Comparison of ENCODE assay signal across 18 cellular contexts in the genomic region with DNA sequence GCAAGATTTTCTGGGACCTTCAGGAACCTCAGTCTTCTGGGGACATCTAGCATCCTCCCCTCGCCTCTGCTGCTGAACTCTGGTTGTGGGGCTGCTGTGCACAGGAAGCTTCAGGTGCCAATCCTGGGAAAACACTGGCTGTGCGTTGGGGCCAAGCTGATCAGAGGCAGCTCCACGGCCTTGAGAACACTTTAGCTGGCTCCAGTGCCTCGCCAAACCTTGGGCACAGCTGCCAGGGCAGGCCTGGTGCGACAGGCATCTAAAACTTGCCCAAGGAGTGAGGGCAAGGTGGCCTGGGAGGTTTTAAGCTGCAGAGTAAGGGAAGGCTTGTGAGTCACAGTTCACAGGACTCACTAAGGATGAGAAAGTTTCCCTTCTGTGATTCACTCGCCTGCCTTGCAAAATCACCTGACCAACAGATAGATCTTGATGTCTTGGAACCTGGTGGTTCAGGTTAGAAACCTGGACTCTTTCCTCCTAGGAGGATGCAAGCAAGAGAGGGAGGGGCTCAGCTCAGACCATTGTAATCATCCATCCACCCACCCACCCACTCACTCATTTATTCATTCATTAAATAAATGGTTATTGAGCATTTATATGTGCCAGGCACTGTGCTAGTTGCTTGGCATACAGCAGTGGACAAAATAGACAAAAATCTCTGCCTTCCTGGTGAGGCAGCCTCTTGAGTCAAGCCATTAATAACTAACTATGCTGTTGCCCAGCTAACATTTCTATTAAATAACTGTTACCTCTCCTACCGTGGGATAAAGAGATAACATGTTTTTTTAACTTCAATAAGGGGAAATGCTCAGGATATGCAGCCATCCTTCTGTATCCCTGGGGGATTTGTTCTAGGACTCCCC. TPM values are rescaled to one million over a fixed set of nuclear protein-coding genes. Genes with fewer than 3 reads are reported as not detected.
A peak's percentile ranks its signal among the peaks of the same experiment; 100 is the strongest.
DNase-seq lines count a peak whose midpoint lies in the region; ATAC-seq and TF ChIP-seq lines count a peak whose summit lies in the region.
"Had no signal": no experiment of that assay in that cellular context is flagged by ENCODE, and none has a peak within 500 bp of the region (broad histone marks: within the 10 kb centered on the region; RNA-seq: fewer than 3 reads in every experiment).

No MANE protein-coding gene starts in this region.

- no peak overlapping the region for H2AK5ac ChIP-seq in mesenchymal stem cell (ENCODE audit: low read length, severe bottlenecking)

- H3K23ac ChIP-seq in mesenchymal stem cell (ENCODE audit: low read length in 2 of 2) = no peak overlapping the region

- H3K4me2 ChIP-seq in mesenchymal stem cell (ENCODE audit: low read length, poor library complexity, severe bottlenecking) = no peak overlapping the region

- H2BK120ac ChIP-seq in mesenchymal stem cell (ENCODE audit: low read depth, low read length) = no peak overlapping the region

- H2BK15ac ChIP-seq in mesenchymal stem cell (ENCODE audit: low read depth, poor library complexity, severe bottlenecking) = no peak overlapping the region

- no peak overlapping the region for H4K8ac ChIP-seq in mesenchymal stem cell (ENCODE audit: low read length)

- H3K4me3 ChIP-seq in body of pancreas (no peak overlapping the region), mesenchymal stem cell (ENCODE audit: insufficient read depth in 1 of 2, low read depth in 1 of 2, low read length in 2 of 2) (no peak overlapping the region)
- H3K4me3 ChIP-seq: tibial nerve had no signal

- no peaks in the 10 kb centered on the region for H3K9me3 Mint-ChIP-seq in T-helper 2 cell treated with Interferon-gamma antibody and Interleukin-4, amounts not matched to agents 5 μg/mL and 100 μg/mL, for 36 hours
- H3K9me3 Mint-ChIP-seq in type B pancreatic cell = no peaks in the 10 kb centered on the region
- H3K9me3 Mint-ChIP-seq: activated T-helper 2 cell treated with anti-CD3 and anti-CD28 coated beads, Interferon-gamma antibody, Interleukin-2, Interleukin-4, amounts not matched to agents 10 μg/mL and 5 μg/mL and 100 μg/mL, durations not matched to agents 14 hours and 24 hours and 36 hours; central memory CD8-positive, alpha-beta T cell had no signal

- H3K4me1 Mint-ChIP-seq in T-helper 2 cell treated with Interferon-gamma antibody and Interleukin-4, amounts not matched to agents 5 μg/mL and 100 μg/mL, for 36 hours (ENCODE audit: low read depth) = no peaks in the 10 kb centered on the region
- peaks cover 13% of the 10 kb centered on the region for H3K4me1 Mint-ChIP-seq in type B pancreatic cell (ENCODE audit: unreplicated experiment)
- H3K4me1 Mint-ChIP-seq: central memory CD8-positive, alpha-beta T cell had no signal

- no peak overlapping the region for H3K9ac ChIP-seq in mesenchymal stem cell (ENCODE audit: low read length)

- H2AFZ ChIP-seq in mesenchymal stem cell (ENCODE audit: low read depth, low read length) = no peak overlapping the region

- 44 to 53% methylated on average over 5 to 7 of the region's 7 CpGs for WGBS in body of pancreas, 2 donors
- WGBS in mesenchymal stem cell = 74% methylated on average over 7 of the region's 7 CpGs

- H3K27ac ChIP-seq in body of pancreas = peak overlapping the region in 1 of 4 donors; percentile 13
- no peak overlapping the region for H3K27ac ChIP-seq in mesenchymal stem cell (ENCODE audit: low read length, poor library complexity, severe bottlenecking)
- H3K27ac ChIP-seq: 22Rv1 had no signal

- H3K27me3 ChIP-seq in body of pancreas = no peaks in the 10 kb centered on the region
- H3K27me3 ChIP-seq in mesenchymal stem cell (ENCODE audit: control insufficient read depth in 1 of 2, insufficient read depth in 1 of 2, low read length in 2 of 2) = peaks cover 56 to 61% of the 10 kb centered on the region in 2 experiments

- H3K4ac ChIP-seq in mesenchymal stem cell (ENCODE audit: low read depth in 1 of 2, low read length in 2 of 2) = no peak overlapping the region

- no peak overlapping the region for H3K27ac Mint-ChIP-seq in T-helper 2 cell treated with Interferon-gamma antibody and Interleukin-4, amounts not matched to agents 5 μg/mL and 100 μg/mL, for 36 hours
- H3K27ac Mint-ChIP-seq in type B pancreatic cell = no peak overlapping the region
- H3K27ac Mint-ChIP-seq: activated T-helper 2 cell treated with anti-CD3 and anti-CD28 coated beads, Interferon-gamma antibody, Interleukin-2, Interleukin-4, amounts not matched to agents 10 μg/mL and 5 μg/mL and 100 μg/mL, durations not matched to agents 14 hours and 24 hours and 36 hours had no signal

- H3K4me1 ChIP-seq in body of pancreas = peaks cover 7% of the 10 kb centered on the region
- H3K4me1 ChIP-seq in mesenchymal stem cell (ENCODE audit: control insufficient read depth, insufficient read depth, low read depth, low read length) = peaks cover 5% of the 10 kb centered on the region

- TF ChIP-seq POLR2A in body of pancreas (IDR thresholded peaks at IDR 0.05) = no peak

- H3K27me3 Mint-ChIP-seq in T-helper 2 cell treated with Interferon-gamma antibody and Interleukin-4, amounts not matched to agents 5 μg/mL and 100 μg/mL, for 36 hours (ENCODE audit: low read depth) = peaks cover 38% of the 10 kb centered on the region
- H3K27me3 Mint-ChIP-seq in type B pancreatic cell = peaks cover 53% of the 10 kb centered on the region

- H3K4me3 Mint-ChIP-seq in T-helper 2 cell treated with Interferon-gamma antibody and Interleukin-4, amounts not matched to agents 5 μg/mL and 100 μg/mL, for 36 hours = no peak overlapping the region
- no peak overlapping the region for H3K4me3 Mint-ChIP-seq in type B pancreatic cell
- H3K4me3 Mint-ChIP-seq: central memory CD8-positive, alpha-beta T cell had no signal

- no peak overlapping the region for H4K91ac ChIP-seq in mesenchymal stem cell (ENCODE audit: low read length)

- intact Hi-C loops in body of pancreas (cut with DNase I) = loop anchor here (5.0 to 10.0 kb wide), 3 partner anchors 68 to 245 kb away; partner anchors contain the start of gene TMEM151B

- no peak overlapping the region for H3K18ac ChIP-seq in mesenchymal stem cell (ENCODE audit: low read depth in 1 of 2, low read length in 2 of 2)

- TF ChIP-seq CTCF in body of pancreas (IDR thresholded peaks at IDR 0.05) (no peak), type B pancreatic cell (conservative IDR thresholded peaks at IDR 0.05) (no peak)

- H3K36me3 ChIP-seq in body of pancreas (replicated peaks in 1 of 2; ENCODE audit: insufficient read depth in 1 of 2, low read depth in 2 of 2) = no peaks in the 10 kb centered on the region
- no peaks in the 10 kb centered on the region for H3K36me3 ChIP-seq in mesenchymal stem cell (ENCODE audit: control insufficient read depth in 1 of 2, insufficient read depth in 2 of 2, low read depth in 1 of 2, low read length in 2 of 2)
- H3K36me3 ChIP-seq: tibial nerve had no signal

- no peak overlapping the region for H2BK12ac ChIP-seq in mesenchymal stem cell (ENCODE audit: low read length in 2 of 2)

- H3K36me3 Mint-ChIP-seq in T-helper 2 cell treated with Interferon-gamma antibody and Interleukin-4, amounts not matched to agents 5 μg/mL and 100 μg/mL, for 36 hours (ENCODE audit: low read depth) = no peaks in the 10 kb centered on the region
- H3K36me3 Mint-ChIP-seq in type B pancreatic cell = no peaks in the 10 kb centered on the region

- ATAC-seq in body of pancreas = no peak
- no peak for ATAC-seq in GM21825 (IDR thresholded peaks at IDR 0.05; ENCODE audit: unreplicated experiment)
- ATAC-seq in GM21367 (IDR thresholded peaks at IDR 0.05; ENCODE audit: unreplicated experiment) = no peak

- peak; percentile 8 for DNase-seq in T-helper 2 cell treated with Interferon-gamma antibody and Interleukin-4, amounts not matched to agents 5 μg/mL and 100 μg/mL, for 36 hours (ENCODE audit: low spot score)
- no peak for DNase-seq in T-helper 2 cell
- DNase-seq in HT1080 (ENCODE audit: low read depth) = peak; percentile 78
- peak; percentile 31 to 76 (median 58) for DNase-seq in body of pancreas
- peak; percentile 31 for DNase-seq in mesenchymal stem cell
- no peak for DNase-seq in type B pancreatic cell (ENCODE audit: extremely low spot score, unreplicated experiment)
- DNase-seq: NCI-H1694, NCI-H69, SHP77 treated with DMSO at 0.1 percent for 48 hours had no signal

- H3K9me3 ChIP-seq in body of pancreas (no peaks in the 10 kb centered on the region), mesenchymal stem cell (ENCODE audit: control insufficient read depth, low read length) (no peaks in the 10 kb centered on the region)
- H3K9me3 ChIP-seq: tibial nerve had no signal

- no peak overlapping the region for H2BK5ac ChIP-seq in mesenchymal stem cell (ENCODE audit: low read depth, low read length, poor library complexity, severe bottlenecking)

- no peaks in the 10 kb centered on the region for H3K79me1 ChIP-seq in mesenchymal stem cell (replicated peaks; ENCODE audit: low read length, poor library complexity, severe bottlenecking)

- H3K14ac ChIP-seq in mesenchymal stem cell (ENCODE audit: low read length in 2 of 2) = no peak overlapping the region

RNA-seq across cellular contexts. Expression of gene SPATS1, which starts 2.5 kb away (rescaled TPM):
- total RNA-seq in HT1080 (2014; rRNA removed; shearing (Covaris generic)) = not detected in 2 replicates
- not detected in 2 replicates for polyA plus RNA-seq in HT1080 (2015; cell fraction: cytosol; rRNA removed)
- not detected in 2 replicates for polyA plus RNA-seq in HT1080 (2015; cell fraction: nucleus; rRNA removed)
- total RNA-seq in body of pancreas = not detected
- polyA plus RNA-seq in mesenchymal stem cell (2013, experiment 1 of 2) = not detected
- not detected for polyA plus RNA-seq in mesenchymal stem cell (2013, experiment 2 of 2)
- not detected in 2 replicates for total RNA-seq in type B pancreatic cell (ENCODE audit: low replicate concordance)
- total RNA-seq: activated T-helper 2 cell treated with anti-CD3 and anti-CD28 coated beads, Interferon-gamma antibody, Interleukin-2, Interleukin-4, amounts not matched to agents 10 μg/mL and 5 μg/mL and 100 μg/mL, durations not matched to agents 14 hours and 24 hours and 36 hours; H1; right cardiac atrium; tibial nerve had no signal
- polyA plus RNA-seq: fibroblast of lung, H1, right cardiac atrium had no signal

RNA-seq across cellular contexts. Expression of gene AARS2, which starts 26.8 kb away (rescaled TPM):
- total RNA-seq in HT1080 (2014; rRNA removed; shearing (Covaris generic)) = 17.4 and 20.2 TPM in 2 replicates
- polyA plus RNA-seq in HT1080 (2015; cell fraction: cytosol; rRNA removed) = 9.1 and 11.1 TPM in 2 replicates
- 25.4 and 27.1 TPM in 2 replicates for polyA plus RNA-seq in HT1080 (2015; cell fraction: nucleus; rRNA removed)
- total RNA-seq in body of pancreas = 10 to 100 TPM in 1 of 2 donors, 1 to 10 TPM in 1; 9.6 to 17.8 TPM
- 2.7 TPM for polyA plus RNA-seq in mesenchymal stem cell (2013, experiment 1 of 2)
- 2.9 TPM for polyA plus RNA-seq in mesenchymal stem cell (2013, experiment 2 of 2)
- 34.3 and 37.3 TPM in 2 replicates for total RNA-seq in type B pancreatic cell (ENCODE audit: low replicate concordance)

RNA-seq across cellular contexts. Expression of gene CDC5L, which starts 47.5 kb away (rescaled TPM):
- total RNA-seq in HT1080 (2014; rRNA removed; shearing (Covaris generic)) = 22.6 and 23.5 TPM in 2 replicates
- 13.6 and 16.2 TPM in 2 replicates for polyA plus RNA-seq in HT1080 (2015; cell fraction: cytosol; rRNA removed)
- polyA plus RNA-seq in HT1080 (2015; cell fraction: nucleus; rRNA removed) = 33.4 and 33.9 TPM in 2 replicates
- total RNA-seq in body of pancreas = 10 to 100 TPM; 10.2 to 11.2 TPM
- 13.4 TPM for polyA plus RNA-seq in mesenchymal stem cell (2013, experiment 1 of 2)
- 13.8 TPM for polyA plus RNA-seq in mesenchymal stem cell (2013, experiment 2 of 2)
- total RNA-seq in type B pancreatic cell (ENCODE audit: low replicate concordance) = 23.3 and 28.7 TPM in 2 replicates

Comparison
In these comparisons a context has a peak if more than half of its experiments do, and no peak if none do; other contexts are left out.
1. DNase-seq: peak in T-helper 2 cell treated with Interferon-gamma antibody and Interleukin-4, amounts not matched to agents 5 μg/mL and 100 μg/mL, for 36 hours (single experiment), HT1080 (single experiment), body of pancreas (4 of 4) and mesenchymal stem cell (single experiment); none in T-helper 2 cell (0 of 5) and type B pancreatic cell (single experiment).